Comparison of ENCODE assay signal across 8 cellular contexts in genomic region chr12:111313833-111314259, GRCh38. TPM values are rescaled to one million over a fixed set of nuclear protein-coding genes. Genes with fewer than 3 reads are reported as not detected.
DNase-seq lines count a peak whose midpoint lies in the region; ATAC-seq, FAIRE-seq and TF ChIP-seq lines count a peak whose summit lies in the region.

No MANE protein-coding gene starts in this region.

- no peaks in the 10 kb centered on the region for H3K79me1 ChIP-seq in mesenchymal stem cell (replicated peaks; ENCODE audit: low read length, poor library complexity, severe bottlenecking)

- POLR2A ChIA-PET in activated CD8-positive, alpha-beta T cell treated with anti-CD3 and anti-CD28 coated beads, Interleukin-2, amount 10 ng/mL, durations not matched to agents 7 days and 5 days (lab: Charles Lee) = no interaction called here

- no peak overlapping the region for H4K8ac ChIP-seq in mesenchymal stem cell (ENCODE audit: low read length)

- H3K14ac ChIP-seq in mesenchymal stem cell (ENCODE audit: low read length in 2 of 2) = no peak overlapping the region

- no peak overlapping the region for H4K91ac ChIP-seq in mesenchymal stem cell (ENCODE audit: low read length)

- H3K23ac ChIP-seq in mesenchymal stem cell (ENCODE audit: low read length in 2 of 2) = no peak overlapping the region

- 1% methylated on average over 5 of the region's 8 CpGs for WGBS in mesenchymal stem cell

- no peak overlapping the region for H2AK5ac ChIP-seq in mesenchymal stem cell (ENCODE audit: low read length, severe bottlenecking)

- no peak overlapping the region for H2BK120ac ChIP-seq in mesenchymal stem cell (ENCODE audit: low read depth, low read length)

- H2AFZ ChIP-seq in mesenchymal stem cell (ENCODE audit: low read depth, low read length) = peak overlapping the region; percentile 36

- TF ChIP-seq POLR2A in H54 (IDR thresholded peaks at IDR 0.05; ENCODE audit: low read depth, low read length) = no peak

- peaks cover 10 to 30% of the 10 kb centered on the region in 2 experiments for H3K27me3 ChIP-seq in mesenchymal stem cell (ENCODE audit: control insufficient read depth in 1 of 2, insufficient read depth in 1 of 2, low read length in 2 of 2)

- no peak overlapping the region for H3K27ac Mint-ChIP-seq in activated CD8-positive, alpha-beta T cell treated with anti-CD3 and anti-CD28 coated beads, Interleukin-2, amount 10 ng/mL, durations not matched to agents 7 days and 5 days
- H3K27ac Mint-ChIP-seq in effector memory CD8-positive, alpha-beta T cell = no peak overlapping the region

- H3K36me3 Mint-ChIP-seq in activated CD8-positive, alpha-beta T cell treated with anti-CD3 and anti-CD28 coated beads, Interleukin-2, amount 10 ng/mL, durations not matched to agents 7 days and 5 days (ENCODE audit: low read depth) = no peaks in the 10 kb centered on the region
- no peaks in the 10 kb centered on the region for H3K36me3 Mint-ChIP-seq in effector memory CD8-positive, alpha-beta T cell (ENCODE audit: insufficient read depth)

- no peak overlapping the region for H3K18ac ChIP-seq in mesenchymal stem cell (ENCODE audit: low read depth in 1 of 2, low read length in 2 of 2)

- H3K4ac ChIP-seq in mesenchymal stem cell (ENCODE audit: low read depth in 1 of 2, low read length in 2 of 2) = no peak overlapping the region

- no peak overlapping the region for H2BK12ac ChIP-seq in mesenchymal stem cell (ENCODE audit: low read length in 2 of 2)

- H3K4me2 ChIP-seq in mesenchymal stem cell (ENCODE audit: low read length, poor library complexity, severe bottlenecking) = peak overlapping the region; percentile 2

- peak; percentile 96 for TF ChIP-seq CTCF in AG09309 (IDR thresholded peaks at IDR 0.05; ENCODE audit: control insufficient read depth, insufficient read depth, low read depth, low read length, missing control alignments)

- no peaks in the 10 kb centered on the region for H3K36me3 ChIP-seq in mesenchymal stem cell (ENCODE audit: control insufficient read depth in 1 of 2, insufficient read depth in 2 of 2, low read depth in 1 of 2, low read length in 2 of 2)

- H2BK15ac ChIP-seq in mesenchymal stem cell (ENCODE audit: low read depth, poor library complexity, severe bottlenecking) = no peak overlapping the region

- H3K9me3 ChIP-seq in mesenchymal stem cell (ENCODE audit: control insufficient read depth, low read length) = no peaks in the 10 kb centered on the region

- FAIRE-seq in H54 (lab: Jason Lieb, UNC) = peak; percentile 30

- no peaks in the 10 kb centered on the region for H3K4me1 Mint-ChIP-seq in activated CD8-positive, alpha-beta T cell treated with anti-CD3 and anti-CD28 coated beads, Interleukin-2, amount 10 ng/mL, durations not matched to agents 7 days and 5 days (ENCODE audit: low read depth)
- H3K4me1 Mint-ChIP-seq in effector memory CD8-positive, alpha-beta T cell (ENCODE audit: low read depth in 2 of 2) = peaks cover 4 to 5% of the 10 kb centered on the region in 2 donors

- no peaks in the 10 kb centered on the region for H3K27me3 Mint-ChIP-seq in activated CD8-positive, alpha-beta T cell treated with anti-CD3 and anti-CD28 coated beads, Interleukin-2, amount 10 ng/mL, durations not matched to agents 7 days and 5 days (ENCODE audit: low read depth)
- H3K27me3 Mint-ChIP-seq in effector memory CD8-positive, alpha-beta T cell = peaks cover 26 to 43% of the 10 kb centered on the region in 2 donors

- H3K27ac ChIP-seq in mesenchymal stem cell (ENCODE audit: low read length, poor library complexity, severe bottlenecking) = no peak overlapping the region

- no peaks in the 10 kb centered on the region for H3K9me3 Mint-ChIP-seq in activated CD8-positive, alpha-beta T cell treated with anti-CD3 and anti-CD28 coated beads, Interleukin-2, amount 10 ng/mL, durations not matched to agents 7 days and 5 days (ENCODE audit: insufficient read depth)
- H3K9me3 Mint-ChIP-seq in effector memory CD8-positive, alpha-beta T cell = no peaks in the 10 kb centered on the region

- no peak overlapping the region for H3K4me3 Mint-ChIP-seq in activated CD8-positive, alpha-beta T cell treated with anti-CD3 and anti-CD28 coated beads, Interleukin-2, amount 10 ng/mL, durations not matched to agents 7 days and 5 days
- no peak overlapping the region for H3K4me3 Mint-ChIP-seq in effector memory CD8-positive, alpha-beta T cell

- H3K4me3 ChIP-seq in AG09309 (ENCODE audit: control insufficient read depth, low read depth, low read length) = no peak overlapping the region
- no peak overlapping the region for H3K4me3 ChIP-seq in mesenchymal stem cell (ENCODE audit: insufficient read depth in 1 of 2, low read depth in 1 of 2, low read length in 2 of 2)

- DNase-seq in AG09309 (ENCODE audit: low read depth) (peak; percentile 5), H54 (ENCODE audit: insufficient read length, low spot score) (peak; percentile 94), NCI-H748 treated with DMSO at 0.1 percent for 48 hours (lab: John Stamatoyannopoulos, UW) (peak; percentile 53), mesenchymal stem cell (peak; percentile 71)
- DNase-seq in activated CD8-positive, alpha-beta T cell treated with anti-CD3 and anti-CD28 coated beads, Interleukin-2, amount 10 ng/mL, durations not matched to agents 7 days and 5 days = peak; percentile 74
- DNase-seq in effector memory CD8-positive, alpha-beta T cell = peak; percentile 62 to 65 (median 63)
- peak; percentile 31 to 39 for DNase-seq in stimulated activated CD8-positive, alpha-beta memory T cell treated with anti-CD3 and anti-CD28 coated beads, Interleukin-15, amount 100 ng/mL, for 4 hours (ENCODE audit: low read depth in 2 of 2)

- H3K4me1 ChIP-seq in mesenchymal stem cell (ENCODE audit: control insufficient read depth, insufficient read depth, low read depth, low read length) = peaks cover 2% of the 10 kb centered on the region

- CTCF ChIA-PET in activated CD8-positive, alpha-beta T cell treated with anti-CD3 and anti-CD28 coated beads, Interleukin-2, amount 10 ng/mL, durations not matched to agents 7 days and 5 days (lab: Charles Lee) = interaction anchor here (0.7 to 2.5 kb wide), 3 partner anchors 15 to 376 kb away, joined by 3 to 8 read pairs (median 3); no protein-coding TSS in a partner anchor

- ATAC-seq in activated CD8-positive, alpha-beta T cell treated with anti-CD3 and anti-CD28 coated beads, Interleukin-2, amount 10 ng/mL, durations not matched to agents 7 days and 5 days = peak; percentile 76
- peak; percentile 50 for ATAC-seq in effector memory CD8-positive, alpha-beta T cell (replicated peaks)
- no peak for ATAC-seq in GM21528 (IDR thresholded peaks at IDR 0.05; ENCODE audit: low FRiP score, unreplicated experiment)

- no peak overlapping the region for H3K9ac ChIP-seq in mesenchymal stem cell (ENCODE audit: low read length)

- no peak overlapping the region for H2BK5ac ChIP-seq in mesenchymal stem cell (ENCODE audit: low read depth, low read length, poor library complexity, severe bottlenecking)

RNA-seq across cellular contexts. Expression of gene PHETA1, which starts 55.0 kb away (rescaled TPM):
- total RNA-seq in activated CD8-positive, alpha-beta T cell treated with anti-CD3 and anti-CD28 coated beads, Interleukin-2, amount 10 ng/mL, durations not matched to agents 7 days and 5 days = 1 to 10 TPM; 1.1 to 1.7 TPM
- polyA plus RNA-seq in mesenchymal stem cell (2013, experiment 1 of 2) = 6.6 TPM
- polyA plus RNA-seq in mesenchymal stem cell (2013, experiment 2 of 2) = 6.5 TPM

Comparison
In these comparisons a context has a peak if more than half of its experiments do, and no peak if none do; other contexts are left out.
1. DNase-seq: peak in every context shown above with its lines; median percentile 94 in H54; 74 in activated CD8-positive, alpha-beta T cell treated with anti-CD3 and anti-CD28 coated beads, Interleukin-2, amount 10 ng/mL, durations not matched to agents 7 days and 5 days; 71 in mesenchymal stem cell; 63 in effector memory CD8-positive, alpha-beta T cell; 53 in NCI-H748 treated with DMSO at 0.1 percent for 48 hours; 35 in stimulated activated CD8-positive, alpha-beta memory T cell treated with anti-CD3 and anti-CD28 coated beads, Interleukin-15, amount 100 ng/mL, for 4 hours; 5 in AG09309.